In the genomic region with DNA sequence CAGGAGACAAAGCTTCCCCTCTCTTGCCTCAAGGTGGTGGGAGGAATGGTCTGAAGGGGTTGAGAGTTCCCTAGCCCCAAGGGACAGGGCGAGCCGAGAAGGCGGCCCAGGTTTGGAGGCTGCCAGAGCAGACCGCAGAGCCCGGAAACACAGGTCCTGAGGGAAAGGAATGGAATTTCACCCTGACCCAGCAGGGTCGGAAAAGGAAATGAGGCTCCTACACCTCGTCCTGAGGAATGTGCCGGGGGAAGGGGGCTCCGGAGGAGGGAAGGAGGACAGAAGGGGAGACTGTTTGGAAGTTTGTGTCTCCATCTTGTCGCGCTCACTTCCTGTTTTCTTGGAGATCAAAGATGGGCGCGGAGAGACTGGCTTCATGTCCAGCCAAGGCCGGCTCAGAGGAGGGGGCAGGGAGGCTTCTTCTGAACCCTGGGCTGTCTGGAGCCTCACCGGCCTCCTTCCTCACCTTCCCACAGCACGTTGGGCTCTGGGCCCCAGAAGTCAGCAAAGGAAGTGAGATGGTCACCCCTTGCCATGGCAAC, we compare ENCODE assay signal across 1 cellular context.
TF ChIP-seq lines count a peak whose summit lies in the region.

No MANE protein-coding gene starts in this region.

TF ChIP-seq in WTC11, 78 proteins besides CTCF, POLR2A, EP300 and RAD21 (continued from another document):
- TF ChIP-seq, protein P1, sequence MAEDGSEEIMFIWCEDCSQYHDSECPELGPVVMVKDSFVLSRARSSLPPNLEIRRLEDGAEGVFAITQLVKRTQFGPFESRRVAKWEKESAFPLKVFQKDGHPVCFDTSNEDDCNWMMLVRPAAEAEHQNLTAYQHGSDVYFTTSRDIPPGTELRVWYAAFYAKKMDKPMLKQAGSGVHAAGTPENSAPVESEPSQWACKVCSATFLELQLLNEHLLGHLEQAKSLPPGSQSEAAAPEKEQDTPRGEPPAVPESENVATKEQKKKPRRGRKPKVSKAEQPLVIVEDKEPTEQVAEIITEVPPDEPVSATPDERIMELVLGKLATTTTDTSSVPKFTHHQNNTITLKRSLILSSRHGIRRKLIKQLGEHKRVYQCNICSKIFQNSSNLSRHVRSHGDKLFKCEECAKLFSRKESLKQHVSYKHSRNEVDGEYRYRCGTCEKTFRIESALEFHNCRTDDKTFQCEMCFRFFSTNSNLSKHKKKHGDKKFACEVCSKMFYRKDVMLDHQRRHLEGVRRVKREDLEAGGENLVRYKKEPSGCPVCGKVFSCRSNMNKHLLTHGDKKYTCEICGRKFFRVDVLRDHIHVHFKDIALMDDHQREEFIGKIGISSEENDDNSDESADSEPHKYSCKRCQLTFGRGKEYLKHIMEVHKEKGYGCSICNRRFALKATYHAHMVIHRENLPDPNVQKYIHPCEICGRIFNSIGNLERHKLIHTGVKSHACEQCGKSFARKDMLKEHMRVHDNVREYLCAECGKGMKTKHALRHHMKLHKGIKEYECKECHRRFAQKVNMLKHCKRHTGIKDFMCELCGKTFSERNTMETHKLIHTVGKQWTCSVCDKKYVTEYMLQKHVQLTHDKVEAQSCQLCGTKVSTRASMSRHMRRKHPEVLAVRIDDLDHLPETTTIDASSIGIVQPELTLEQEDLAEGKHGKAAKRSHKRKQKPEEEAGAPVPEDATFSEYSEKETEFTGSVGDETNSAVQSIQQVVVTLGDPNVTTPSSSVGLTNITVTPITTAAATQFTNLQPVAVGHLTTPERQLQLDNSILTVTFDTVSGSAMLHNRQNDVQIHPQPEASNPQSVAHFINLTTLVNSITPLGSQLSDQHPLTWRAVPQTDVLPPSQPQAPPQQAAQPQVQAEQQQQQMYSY (CRISPR knock-in tag; IDR thresholded peaks at IDR 0.05): peak; percentile 69
TF ChIP-seq in WTC11: peak in this region for 1.
